1 cellular context compared by ENCODE assay signal in genomic region chr1:202600432-202601041, GRCh38.
TF ChIP-seq lines count a peak whose summit lies in the region.

No MANE protein-coding gene starts in this region.

TF ChIP-seq in A549, 52 proteins besides CTCF, POLR2A, EP300 and RAD21 (continued from another document):
- TF ChIP-seq PBX3 (IDR thresholded peaks at IDR 0.05) (no peak), FOSL2 (IDR thresholded peaks at IDR 0.05) (no peak), FOSL2 (CRISPR knock-in tag; IDR thresholded peaks at IDR 0.05) (no peak), BCL3 (IDR thresholded peaks at IDR 0.05) (no peak), BHLHE40 (IDR thresholded peaks at IDR 0.05; ENCODE audit: low read depth, low read length) (no peak), HES2 (IDR thresholded peaks at IDR 0.05) (no peak), TP53 (CRISPR knock-in tag; IDR thresholded peaks at IDR 0.05) (no peak), HDAC2 (IDR thresholded peaks at IDR 0.05) (no peak), CEBPB (IDR thresholded peaks at IDR 0.05) (no peak), ZNF302 (CRISPR knock-in tag; IDR thresholded peaks at IDR 0.05) (no peak), ATOH8 (CRISPR knock-in tag; IDR thresholded peaks at IDR 0.05; ENCODE audit: low read depth) (no peak), NFE2L2 (conservative IDR thresholded peaks at IDR 0.05; ENCODE audit: low read length) (no peak), FOXS1 (CRISPR knock-in tag; IDR thresholded peaks at IDR 0.05) (no peak), ELK1 (IDR thresholded peaks at IDR 0.05; ENCODE audit: low read depth, low read length) (no peak), RNF2 (IDR thresholded peaks at IDR 0.05; ENCODE audit: borderline replicate concordance, low read depth) (no peak)
TF ChIP-seq in A549: peak in this region for 0.
